In genomic region chr14:92925446-92925845, GRCh38 we compare ENCODE assay signal across 2 cellular contexts.
TF ChIP-seq lines count a peak whose summit lies in the region.

No MANE protein-coding gene starts in this region.

TF ChIP-seq in A549, 52 proteins besides CTCF, POLR2A, EP300 and RAD21:
- TF ChIP-seq PHF8 (IDR thresholded peaks at IDR 0.05; ENCODE audit: borderline replicate concordance, low read depth) (no peak), FOSL2 (IDR thresholded peaks at IDR 0.05) (no peak), FOSL2 (CRISPR knock-in tag; IDR thresholded peaks at IDR 0.05) (no peak), ZFP36 (IDR thresholded peaks at IDR 0.05; ENCODE audit: borderline replicate concordance, partially characterized antibody) (peak; percentile 29)

TF ChIP-seq in K562, 482 proteins besides CTCF, POLR2A, EP300 and RAD21:
- TF ChIP-seq ZNF175 (CRISPR knock-in tag; IDR thresholded peaks at IDR 0.05; ENCODE audit: low read depth) (no peak), CBFA2T3 (IDR thresholded peaks at IDR 0.05) (no peak), ZFP36 (IDR thresholded peaks at IDR 0.05; ENCODE audit: low read depth, low read length, partially characterized antibody) (peak; percentile 38), ZNF280A (IDR thresholded peaks at IDR 0.05; ENCODE audit: low read depth, partially characterized antibody) (no peak), RBM25 (IDR thresholded peaks at IDR 0.05; ENCODE audit: low read depth, low read length, severe bottlenecking) (peak; percentile 55)
